In genomic region chr2:226411727-226412360, GRCh38 we compare ENCODE assay signal across 14 cellular contexts.
DNase-seq lines count a peak whose midpoint lies in the region; ATAC-seq and TF ChIP-seq lines count a peak whose summit lies in the region.
"Had no signal": no experiment of that assay in that cellular context is flagged by ENCODE, and none has a peak within 500 bp of the region (broad histone marks: within the 10 kb centered on the region; RNA-seq: fewer than 3 reads in every experiment).

No MANE protein-coding gene starts in this region.

- TF ChIP-seq POLR2A in breast epithelium (IDR thresholded peaks at IDR 0.05): no peak

- H3K4me3 ChIP-seq in breast epithelium (no peak overlapping the region), kidney epithelial cell (ENCODE audit: low read depth, low read length) (no peak overlapping the region)
- H3K4me3 ChIP-seq: heart right ventricle, tibial nerve had no signal

- intact Hi-C loops in MCF 10A (cut with micrococcal nuclease) (no loop called here), breast epithelium (cut with DNase I; ENCODE audit: low total_unique reads) (no loop called here)

- no peaks in the 10 kb centered on the region for H3K36me3 Mint-ChIP-seq in MCF 10A (ENCODE audit: insufficient read depth, unreplicated experiment)
- no peaks in the 10 kb centered on the region for H3K36me3 Mint-ChIP-seq in WTC11
- no peaks in the 10 kb centered on the region for H3K36me3 Mint-ChIP-seq in endothelial cell (ENCODE audit: low read depth, unreplicated experiment)

- H3K9me3 ChIP-seq in breast epithelium: no peaks in the 10 kb centered on the region
- H3K9me3 ChIP-seq: heart right ventricle, tibial nerve had no signal

- DNase-seq in MCF 10A (ENCODE audit: unreplicated experiment) (peak; percentile 80), breast epithelium (ENCODE audit: low spot score in 2 of 2) (no peak), WTC11 (ENCODE audit: low spot score) (no peak), kidney epithelial cell (ENCODE audit: low read depth) (peak; percentile 95), endothelial cell (ENCODE audit: low spot score) (no peak)
- no peak for DNase-seq in stimulated activated CD4-positive, alpha-beta T cell treated with anti-CD3 and anti-CD28 coated beads, Interleukin-1b, Interleukin-23, amount 100 ng/mL, for 48 hours
- DNase-seq: activated CD4-positive, alpha-beta T cell treated with anti-CD3 and anti-CD28 coated beads, Interleukin-2, amount 50 U/mL, for 4 hours; aorta; heart right ventricle; NCI-H510A treated with DMSO at 0.1 percent for 48 hours had no signal

- H3K4me3 Mint-ChIP-seq in MCF 10A (ENCODE audit: unreplicated experiment) (no peak overlapping the region), WTC11 (no peak overlapping the region), endothelial cell (ENCODE audit: unreplicated experiment) (no peak overlapping the region)

- no peaks in the 10 kb centered on the region for H3K4me1 ChIP-seq in breast epithelium
- H3K4me1 ChIP-seq: tibial nerve had no signal

- H3K27me3 Mint-ChIP-seq in MCF 10A (ENCODE audit: insufficient read depth, unreplicated experiment) (no peaks in the 10 kb centered on the region), WTC11 (ENCODE audit: low read depth) (no peaks in the 10 kb centered on the region), endothelial cell (ENCODE audit: unreplicated experiment) (no peaks in the 10 kb centered on the region)

- peaks cover 19% of the 10 kb centered on the region for H3K9me3 Mint-ChIP-seq in MCF 10A (ENCODE audit: unreplicated experiment)
- peaks cover 13% of the 10 kb centered on the region for H3K9me3 Mint-ChIP-seq in WTC11
- no peaks in the 10 kb centered on the region for H3K9me3 Mint-ChIP-seq in endothelial cell (ENCODE audit: unreplicated experiment)
- H3K9me3 Mint-ChIP-seq: activated T-helper 2 cell treated with anti-CD3 and anti-CD28 coated beads, Interferon-gamma antibody, Interleukin-2, Interleukin-4, amounts not matched to agents 10 μg/mL and 5 μg/mL and 100 μg/mL, durations not matched to agents 14 hours and 24 hours and 36 hours had no signal

- ATAC-seq in WTC11 (no peak), GM18867 (IDR thresholded peaks at IDR 0.05; ENCODE audit: unreplicated experiment) (no peak), HG02678 (IDR thresholded peaks at IDR 0.05; ENCODE audit: unreplicated experiment) (no peak)
- ATAC-seq: heart right ventricle had no signal

- H3K4me1 Mint-ChIP-seq in MCF 10A (ENCODE audit: insufficient read depth, unreplicated experiment): peaks cover 9% of the 10 kb centered on the region
- peaks cover 14% of the 10 kb centered on the region for H3K4me1 Mint-ChIP-seq in WTC11
- H3K4me1 Mint-ChIP-seq in endothelial cell (ENCODE audit: unreplicated experiment): no peaks in the 10 kb centered on the region

- TF ChIP-seq CTCF in MCF 10A (IDR thresholded peaks at IDR 0.05; ENCODE audit: unreplicated experiment) (no peak), breast epithelium (IDR thresholded peaks at IDR 0.05) (no peak), WTC11 (IDR thresholded peaks at IDR 0.05) (no peak), kidney epithelial cell (IDR thresholded peaks at IDR 0.05; ENCODE audit: insufficient read depth, low read length, poor library complexity, severe bottlenecking) (no peak), endothelial cell (IDR thresholded peaks at IDR 0.05; ENCODE audit: unreplicated experiment) (no peak)

- no TSS peak for BruUV-seq in MCF 10A (replicated peaks; lab: Mats Ljungman, UMichigan)

- POLR2A ChIA-PET in MCF 10A (lab: Yijun Ruan, JAX) (interaction anchor here (0.6 to 0.8 kb wide), 5 partner anchors 21 to 681 kb away, joined by 3 to 4 read pairs (median 3); no protein-coding TSS in a partner anchor), WTC11 (lab: Charles Lee) (no interaction called here)

- H3K27ac ChIP-seq in breast epithelium: no peak overlapping the region
- H3K27ac ChIP-seq: heart right ventricle, tibial nerve had no signal

- H3K27me3 ChIP-seq in breast epithelium: no peaks in the 10 kb centered on the region
- H3K27me3 ChIP-seq in kidney epithelial cell (ENCODE audit: control insufficient read depth, insufficient read depth, low read length): no peaks in the 10 kb centered on the region
- H3K27me3 ChIP-seq: heart right ventricle, tibial nerve had no signal

- CTCF ChIA-PET in MCF 10A (lab: Yijun Ruan, JAX): no interaction called here
- CTCF ChIA-PET in WTC11 (lab: Charles Lee): no interaction called here

- peak overlapping the region; percentile 95 for H3K27ac Mint-ChIP-seq in MCF 10A (ENCODE audit: low read depth, unreplicated experiment)
- H3K27ac Mint-ChIP-seq in WTC11: no peak overlapping the region
- no peak overlapping the region for H3K27ac Mint-ChIP-seq in endothelial cell (ENCODE audit: unreplicated experiment)
- H3K27ac Mint-ChIP-seq: activated T-helper 2 cell treated with anti-CD3 and anti-CD28 coated beads, Interferon-gamma antibody, Interleukin-2, Interleukin-4, amounts not matched to agents 10 μg/mL and 5 μg/mL and 100 μg/mL, durations not matched to agents 14 hours and 24 hours and 36 hours had no signal

- H3K36me3 ChIP-seq in breast epithelium: no peaks in the 10 kb centered on the region
- H3K36me3 ChIP-seq in kidney epithelial cell (ENCODE audit: control insufficient read depth, insufficient read depth, low read length): no peaks in the 10 kb centered on the region
- H3K36me3 ChIP-seq: heart right ventricle, tibial nerve had no signal

TF ChIP-seq in WTC11, 78 proteins besides CTCF, POLR2A, EP300 and RAD21:
- TF ChIP-seq ZNF512 (CRISPR knock-in tag; IDR thresholded peaks at IDR 0.05; ENCODE audit: borderline replicate concordance) (no peak), RELA (CRISPR knock-in tag; IDR thresholded peaks at IDR 0.05; ENCODE audit: borderline replicate concordance) (no peak), ZNF138 (CRISPR knock-in tag; conservative IDR thresholded peaks at IDR 0.05) (no peak), OVOL2 (CRISPR knock-in tag; IDR thresholded peaks at IDR 0.05; ENCODE audit: borderline replicate concordance) (no peak), GABPB1 (CRISPR knock-in tag; IDR thresholded peaks at IDR 0.05) (peak; percentile 46; the same call in 1 of the 2 replicates)
- TF ChIP-seq, protein P1, sequence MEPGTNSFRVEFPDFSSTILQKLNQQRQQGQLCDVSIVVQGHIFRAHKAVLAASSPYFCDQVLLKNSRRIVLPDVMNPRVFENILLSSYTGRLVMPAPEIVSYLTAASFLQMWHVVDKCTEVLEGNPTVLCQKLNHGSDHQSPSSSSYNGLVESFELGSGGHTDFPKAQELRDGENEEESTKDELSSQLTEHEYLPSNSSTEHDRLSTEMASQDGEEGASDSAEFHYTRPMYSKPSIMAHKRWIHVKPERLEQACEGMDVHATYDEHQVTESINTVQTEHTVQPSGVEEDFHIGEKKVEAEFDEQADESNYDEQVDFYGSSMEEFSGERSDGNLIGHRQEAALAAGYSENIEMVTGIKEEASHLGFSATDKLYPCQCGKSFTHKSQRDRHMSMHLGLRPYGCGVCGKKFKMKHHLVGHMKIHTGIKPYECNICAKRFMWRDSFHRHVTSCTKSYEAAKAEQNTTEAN (CRISPR knock-in tag; IDR thresholded peaks at IDR 0.05): no peak
- TF ChIP-seq, protein P2, sequence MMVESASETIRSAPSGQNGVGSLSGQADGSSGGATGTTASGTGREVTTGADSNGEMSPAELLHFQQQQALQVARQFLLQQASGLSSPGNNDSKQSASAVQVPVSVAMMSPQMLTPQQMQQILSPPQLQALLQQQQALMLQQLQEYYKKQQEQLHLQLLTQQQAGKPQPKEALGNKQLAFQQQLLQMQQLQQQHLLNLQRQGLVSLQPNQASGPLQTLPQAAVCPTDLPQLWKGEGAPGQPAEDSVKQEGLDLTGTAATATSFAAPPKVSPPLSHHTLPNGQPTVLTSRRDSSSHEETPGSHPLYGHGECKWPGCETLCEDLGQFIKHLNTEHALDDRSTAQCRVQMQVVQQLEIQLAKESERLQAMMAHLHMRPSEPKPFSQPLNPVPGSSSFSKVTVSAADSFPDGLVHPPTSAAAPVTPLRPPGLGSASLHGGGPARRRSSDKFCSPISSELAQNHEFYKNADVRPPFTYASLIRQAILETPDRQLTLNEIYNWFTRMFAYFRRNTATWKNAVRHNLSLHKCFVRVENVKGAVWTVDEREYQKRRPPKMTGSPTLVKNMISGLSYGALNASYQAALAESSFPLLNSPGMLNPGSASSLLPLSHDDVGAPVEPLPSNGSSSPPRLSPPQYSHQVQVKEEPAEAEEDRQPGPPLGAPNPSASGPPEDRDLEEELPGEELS (CRISPR knock-in tag; IDR thresholded peaks at IDR 0.05): no peak

Comparison
In these comparisons a context has a peak if more than half of its experiments do, and no peak if none do; other contexts are left out.
1. DNase-seq: peak in MCF 10A (single experiment) and kidney epithelial cell (single experiment); none in breast epithelium (0 of 2), WTC11 (single experiment), endothelial cell (single experiment) and stimulated activated CD4-positive, alpha-beta T cell treated with anti-CD3 and anti-CD28 coated beads, Interleukin-1b, Interleukin-23, amount 100 ng/mL, for 48 hours (single experiment).